ENCODE assay signal across 23 cellular contexts in genomic region chr10:68111580-68111979, GRCh38. TPM values are rescaled to one million over a fixed set of nuclear protein-coding genes. Genes with fewer than 3 reads are reported as not detected.
DNase-seq lines count a peak whose midpoint lies in the region; ATAC-seq and TF ChIP-seq lines count a peak whose summit lies in the region.
"Had no signal": no experiment of that assay in that cellular context is flagged by ENCODE, and none has a peak within 500 bp of the region (broad histone marks: within the 10 kb centered on the region; RNA-seq: fewer than 3 reads in every experiment).

No MANE protein-coding gene starts in this region.

- H3F3A ChIP-seq in GM23338 (replicated peaks; ENCODE audit: low read depth) = no peaks in the 10 kb centered on the region

- POLR2A ChIA-PET in Panc1 (lab: Charles Lee) = interaction anchor here (0.6 to 0.9 kb wide), 3 partner anchors 10 to 66 kb away, joined by 3 to 6 read pairs (median 3); no protein-coding TSS in a partner anchor

- no peak overlapping the region for H3K4me3 ChIP-seq in GM23338
- peak overlapping the region; percentile 57 to 59 for H3K4me3 ChIP-seq in Panc1 (ENCODE audit: low read depth in 2 of 2, low read length in 2 of 2)
- H3K4me3 ChIP-seq in heart right ventricle = peak overlapping the region in 9 of 10 donors; percentile 29 to 58 (median 44)
- peak overlapping the region; percentile 75 for H3K4me3 ChIP-seq in psoas muscle
- no peak overlapping the region for H3K4me3 ChIP-seq in thyroid gland (replicated peaks in 1 of 3)

- TF ChIP-seq POLR2A in thyroid gland (IDR thresholded peaks at IDR 0.05) = no peak

- intact Hi-C loops in Panc1 (cut with micrococcal nuclease; ENCODE audit: unreplicated experiment) = no loop called here
- intact Hi-C loops in heart right ventricle (cut with DNase I) = no loop called here
- intact Hi-C loops in psoas muscle (cut with DNase I) = loop anchor here (2.0 to 5.0 kb wide), 2 partner anchors 36 to 41 kb away; no protein-coding TSS in a partner anchor
- intact Hi-C loops in thyroid gland (cut with DNase I) = no loop called here

- BruUV-seq in Panc1 (replicated peaks; lab: Mats Ljungman, UMichigan) = no TSS peak

- H3K36me3 Mint-ChIP-seq in GM23338 (ENCODE audit: low read depth) = no peaks in the 10 kb centered on the region

- H3K4me3 Mint-ChIP-seq in GM23338 = no peak overlapping the region
- H3K4me3 Mint-ChIP-seq: H9, T-helper 17 cell had no signal

- H3K27ac Mint-ChIP-seq in GM23338 = 0 out of 2 replicates have a peak overlapping the region, but pooled peaks have one; percentile 43
- H3K27ac Mint-ChIP-seq: H9, T-helper 17 cell had no signal

- H3K9me2 ChIP-seq in GM23338 (ENCODE audit: insufficient read depth) = no peaks in the 10 kb centered on the region

- H3K27me3 Mint-ChIP-seq in GM23338 (ENCODE audit: insufficient read depth, low read depth, poor library complexity) = no peaks in the 10 kb centered on the region

- H3K27me3 ChIP-seq in GM23338 (ENCODE audit: insufficient read depth) (no peaks in the 10 kb centered on the region), Panc1 (ENCODE audit: control insufficient read depth, insufficient read depth, low read length) (no peaks in the 10 kb centered on the region), heart right ventricle (no peaks in the 10 kb centered on the region), psoas muscle (ENCODE audit: insufficient read depth in 3 of 3, low read length in 2 of 3) (no peaks in the 10 kb centered on the region), thyroid gland (no peaks in the 10 kb centered on the region)

- H3K27ac ChIP-seq in GM23338 (ENCODE audit: low read depth) (no peak overlapping the region), Panc1 (ENCODE audit: low read length) (peak overlapping the region; percentile 100), heart right ventricle (peak overlapping the region; percentile 18 to 89 (median 76)), psoas muscle (peak overlapping the region; percentile 85), thyroid gland (no peak overlapping the region)
- H3K27ac ChIP-seq: C4-2B had no signal

- no peaks in the 10 kb centered on the region for H4K20me1 ChIP-seq in GM23338 (replicated peaks; ENCODE audit: insufficient read depth)

- CTCF ChIA-PET in Panc1 (lab: Charles Lee) = interaction anchor here (1.3 kb wide), 1 partner anchor 28 kb away, joined by 4 read pairs; no protein-coding TSS in a partner anchor

- H3K4me1 Mint-ChIP-seq in GM23338 = peaks cover 7% of the 10 kb centered on the region; the same call in 2 of the 3 replicates
- H3K4me1 Mint-ChIP-seq: T-helper 17 cell had no signal

- no peak overlapping the region for H3K4me2 ChIP-seq in GM23338

- no peaks in the 10 kb centered on the region for H3K79me2 ChIP-seq in GM23338 (replicated peaks; ENCODE audit: insufficient read depth)

- no peaks in the 10 kb centered on the region for H3K36me3 ChIP-seq in GM23338 (ENCODE audit: insufficient read depth)
- H3K36me3 ChIP-seq in Panc1 (ENCODE audit: control insufficient read depth, insufficient read depth, low read length) = no peaks in the 10 kb centered on the region; the same call in 1 of the 2 replicates
- H3K36me3 ChIP-seq in heart right ventricle = no peaks in the 10 kb centered on the region
- H3K36me3 ChIP-seq in psoas muscle (ENCODE audit: insufficient read depth in 1 of 2, low read depth in 1 of 2) = peaks cover 2 to 33% of the 10 kb centered on the region in 2 donors
- no peaks in the 10 kb centered on the region for H3K36me3 ChIP-seq in thyroid gland

- no peak overlapping the region for H2AFZ ChIP-seq in GM23338

- in situ Hi-C loops in Panc1 (cut with HindIII; ENCODE audit: low pct_unique_long_range_greater_than_20kb, low sequenced_read_pairs) = no loop called here

- TF ChIP-seq CTCF in GM23338 (conservative IDR thresholded peaks at IDR 0.05; ENCODE audit: low read depth in 2 of 2) (no peak), Panc1 (IDR thresholded peaks at IDR 0.05) (no peak), heart right ventricle (IDR thresholded peaks at IDR 0.05) (no peak), psoas muscle (IDR thresholded peaks at IDR 0.05) (no peak), thyroid gland (IDR thresholded peaks at IDR 0.05) (no peak)

- WGBS in heart right ventricle, 2 donors = 43 to 69% methylated on average over 2 of the region's 2 CpGs
- 26 to 46% (median 39%) methylated on average over 2 of the region's 2 CpGs for WGBS in psoas muscle, 3 donors
- WGBS in thyroid gland, 2 donors = 71 to 86% methylated on average over 2 of the region's 2 CpGs

- DNase-seq in GM23338 (ENCODE audit: low spot score) (no peak), Panc1 (ENCODE audit: low read depth, low spot score) (peak; percentile 72), heart right ventricle (peak in 1 of 2 donors; percentile 22), psoas muscle (no peak), NCI-H510A (lab: John Stamatoyannopoulos, UW) (no peak), thyroid gland (no peak)
- DNase-seq: DMS53, GDM1, H9, Kasumi-1, NCI-H1436, NCI-H187 treated with DMSO at 0.1 percent for 48 hours, NCI-H2107, NCI-H2227 treated with DMSO at 0.1 percent for 48 hours, NCI-H510A treated with DMSO at 0.1 percent for 48 hours, NCI-H82, OCI-M1, SHP77, SW 1271, T-helper 17 cell had no signal

- no peaks in the 10 kb centered on the region for H3K9me3 ChIP-seq in Panc1 (ENCODE audit: control insufficient read depth, insufficient read depth, low read depth, low read length)
- no peaks in the 10 kb centered on the region for H3K9me3 ChIP-seq in heart right ventricle
- H3K9me3 ChIP-seq in psoas muscle = no peaks in the 10 kb centered on the region
- no peaks in the 10 kb centered on the region for H3K9me3 ChIP-seq in thyroid gland

- H3K9me3 Mint-ChIP-seq in GM23338 = no peaks in the 10 kb centered on the region
- H3K9me3 Mint-ChIP-seq: H9 had no signal

- ATAC-seq in GM23338 (peak; percentile 38; the same call in 1 of the 3 replicates), Panc1 (peak; percentile 73), heart right ventricle (peak in 7 of 8 donors; percentile 42 to 86 (median 76)), psoas muscle (peak in 2 of 4 donors; percentile 11 to 37), GM18511 (IDR thresholded peaks at IDR 0.05; ENCODE audit: unreplicated experiment) (no peak), HG03135 (IDR thresholded peaks at IDR 0.05; ENCODE audit: unreplicated experiment) (no peak)
- ATAC-seq: T-helper 17 cell had no signal

- no peaks in the 10 kb centered on the region for H3K4me1 ChIP-seq in GM23338 (ENCODE audit: insufficient read depth)
- peaks cover 40% of the 10 kb centered on the region for H3K4me1 ChIP-seq in Panc1 (ENCODE audit: control insufficient read depth, insufficient read depth, low read length)
- peaks cover 0 to 3% (median 0%) of the 10 kb centered on the region in 9 donors for H3K4me1 ChIP-seq in heart right ventricle
- H3K4me1 ChIP-seq in psoas muscle = peaks cover 12% of the 10 kb centered on the region
- no peaks in the 10 kb centered on the region for H3K4me1 ChIP-seq in thyroid gland

TF ChIP-seq in GM23338, 12 proteins besides CTCF, POLR2A, EP300 and RAD21:
- TF ChIP-seq JUNB (IDR thresholded peaks at IDR 0.05; ENCODE audit: unreplicated experiment) = no peak

RNA-seq across cellular contexts. Expression of gene MYPN, which starts 2.3 kb away (rescaled TPM):
- total RNA-seq in GM23338 (2014; rRNA removed; shearing (Covaris generic)) = not detected in 2 replicates
- polyA plus RNA-seq in GM23338 (2016; fragmentation: Nextera tagmentation; extraction: Ambion mirVana) (not detected in 2 replicates), heart right ventricle (10 to 100 TPM; 27.1 to 67.2 TPM), psoas muscle (100 to 1,000 TPM in 1 of 3 donors, 10 to 100 TPM in 2; 24.3 to 117 (median 97.4) TPM)
- total RNA-seq in Panc1 (2021; ENCODE audit: unreplicated experiment) (39.1 TPM), heart right ventricle (100 to 1,000 TPM in 8 of 10 donors, 10 to 100 TPM in 2; 86.5 to 302 (median 175) TPM), psoas muscle (100 to 1,000 TPM; 216 to 376 (median 312) TPM), thyroid gland (under 1 TPM in 1 of 4 donors, not detected in 3; 0.11 TPM)
- polyA plus RNA-seq in Panc1 (2012; ENCODE audit: insufficient read length) = 16.3 TPM
- total RNA-seq: H9, T-helper 17 cell had no signal

RNA-seq across cellular contexts. Expression of gene HERC4, which starts 36.5 kb away (rescaled TPM):
- total RNA-seq in GM23338 (2014; rRNA removed; shearing (Covaris generic)) = 60.4 and 67.2 TPM in 2 replicates
- polyA plus RNA-seq in GM23338 (2016; fragmentation: Nextera tagmentation; extraction: Ambion mirVana) (16.2 and 20.1 TPM in 2 replicates), heart right ventricle (10 to 100 TPM in 1 of 2 donors, 1 to 10 TPM in 1; 10.0 to 18.5 TPM), psoas muscle (10 to 100 TPM in 2 of 3 donors, 1 to 10 TPM in 1; 8.8 to 23.7 (median 17.6) TPM)
- total RNA-seq in Panc1 (2021; ENCODE audit: unreplicated experiment) (119 TPM), heart right ventricle (10 to 100 TPM; 23.3 to 42.1 (median 32.3) TPM), psoas muscle (10 to 100 TPM; 15.1 to 29.4 (median 20.6) TPM), thyroid gland (10 to 100 TPM; 54.5 to 82.4 (median 67.5) TPM)
- 40.5 TPM for polyA plus RNA-seq in Panc1 (2012; ENCODE audit: insufficient read length)

Comparison
In these comparisons a context has a peak if more than half of its experiments do, and no peak if none do; other contexts are left out.
1. ATAC-seq: peak in GM23338 (single experiment), Panc1 (single experiment) and heart right ventricle (7 of 8); none in GM18511 (single experiment) and HG03135 (single experiment).
2. H3K27ac ChIP-seq: peak in Panc1 (single experiment), heart right ventricle (10 of 10) and psoas muscle (single experiment); none in GM23338 (single experiment) and thyroid gland (0 of 3).
3. H3K4me3 ChIP-seq: peak in Panc1 (2 of 2), heart right ventricle (9 of 10) and psoas muscle (single experiment); none in GM23338 (single experiment) and thyroid gland (0 of 3).
4. RNA of gene MYPN, which starts 2.3 kb away (total RNA-seq): 216 to 376 TPM in psoas muscle, 86.5 to 302 TPM in heart right ventricle and 39.1 TPM in Panc1 (single experiment); not detected in GM23338 and 0.11 TPM in thyroid gland; every median in the first group is over 10 times any median in the second.
5. intact Hi-C loops: an anchor here in psoas muscle (2.0 to 5.0 kb wide); none called in Panc1, heart right ventricle and thyroid gland.